ENCODE assay signal across 15 cellular contexts in the genomic region with DNA sequence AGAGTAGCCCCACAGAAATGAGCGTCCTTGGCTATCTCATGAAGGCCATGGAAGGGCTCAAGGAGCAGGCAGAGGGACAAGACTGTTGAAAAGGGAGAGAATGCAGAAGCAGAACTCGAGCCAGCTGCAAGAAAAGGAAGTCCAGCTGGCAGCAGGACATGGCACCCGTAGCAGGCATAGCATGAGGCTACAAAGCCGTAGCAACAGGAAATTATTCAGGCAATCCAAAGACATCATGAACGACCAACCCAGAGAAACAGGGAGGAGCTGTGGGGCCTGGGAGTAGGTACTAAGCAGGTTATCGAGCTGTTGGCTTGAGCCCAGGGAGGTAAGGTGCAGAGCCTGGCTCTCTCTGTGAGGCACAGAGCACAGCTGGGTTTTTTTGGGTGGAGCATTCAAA.
DNase-seq lines count a peak whose midpoint lies in the region; ATAC-seq and TF ChIP-seq lines count a peak whose summit lies in the region.
"Had no signal": no experiment of that assay in that cellular context is flagged by ENCODE, and none has a peak within 500 bp of the region (broad histone marks: within the 10 kb centered on the region; RNA-seq: fewer than 3 reads in every experiment).

No MANE protein-coding gene starts in this region.

- H3K9me3 ChIP-seq in transverse colon: no peaks in the 10 kb centered on the region

- WGBS in transverse colon (ENCODE audit: low coverage in 1 of 2), 2 donors: 26 to 35% methylated on average over 5 to 6 of the region's 6 CpGs

- peak; percentile 77 for ATAC-seq in left colon
- no peak for ATAC-seq in HG02840 (IDR thresholded peaks at IDR 0.05; ENCODE audit: low FRiP score, unreplicated experiment)
- ATAC-seq in GM18520 (IDR thresholded peaks at IDR 0.05; ENCODE audit: unreplicated experiment): no peak
- ATAC-seq: activated naive CD8-positive, alpha-beta T cell treated with anti-CD3 and anti-CD28 coated beads, Interleukin-2, amount 50 U/mL, for 24 hours; HCT116 had no signal

- no peak overlapping the region for H3K4me3 ChIP-seq in transverse colon

- TF ChIP-seq CTCF in transverse colon (IDR thresholded peaks at IDR 0.05): no peak

- no peak overlapping the region for H3K27ac ChIP-seq in transverse colon

- in situ Hi-C loops in transverse colon (cut with MboI; ENCODE audit: low pct_ligation_motif_present in 1 of 4, low pct_unique_long_range_greater_than_20kb in 1 of 4, low sequenced_read_pairs in 3 of 4): no loop called here

- no peaks in the 10 kb centered on the region for H3K36me3 ChIP-seq in transverse colon

- no peak for TF ChIP-seq POLR2A in transverse colon (IDR thresholded peaks at IDR 0.05)

- no peak for TF ChIP-seq EP300 in transverse colon (IDR thresholded peaks at IDR 0.05; ENCODE audit: low read depth)

- H3K27me3 ChIP-seq in transverse colon: no peaks in the 10 kb centered on the region

- H3K4me1 ChIP-seq in transverse colon: peaks cover 0 to 8% (median 2%) of the 10 kb centered on the region in 4 donors

- intact Hi-C loops in left colon (cut with DNase I, micrococcal nuclease): no loop called here
- intact Hi-C loops in transverse colon (cut with DNase I; ENCODE audit: low total_unique reads): no loop called here

- DNase-seq in SIG-M5 treated with dmso at 0.1 percent for 504 hours (lab: John Stamatoyannopoulos, UW; ENCODE audit: unreplicated experiment) (peak; percentile 34), SIG-M5 (lab: John Stamatoyannopoulos, UW) (no peak), UCSD-AML1 (lab: John Stamatoyannopoulos, UW; ENCODE audit: unreplicated experiment) (peak; percentile 52), left colon (peak in 1 of 2 donors; percentile 24), transverse colon (peak; percentile 18), NCI-H2227 (lab: John Stamatoyannopoulos, UW; ENCODE audit: unreplicated experiment) (no peak)
- DNase-seq: activated CD4-positive, alpha-beta T cell treated with anti-CD3 and anti-CD28 coated beads, Interleukin-2, amount 50 U/mL, for 1 hour; activated naive CD8-positive, alpha-beta T cell treated with anti-CD3 and anti-CD28 coated beads, Interleukin-2, amount 50 U/mL, for 24 hours; activated T-cell treated with anti-CD3 and anti-CD28 coated beads, Interleukin-2, amount 50 U/mL, for 48 hours; NCI-H1092; NCI-H2227 treated with DMSO at 0.1 percent for 48 hours; stimulated activated naive CD4-positive, alpha-beta T cell treated with Interleukin-2 at 50 U/mL for 16 hours had no signal

Comparison
In these comparisons a context has a peak if more than half of its experiments do, and no peak if none do; other contexts are left out.
1. DNase-seq: peak in SIG-M5 treated with dmso at 0.1 percent for 504 hours (single experiment), UCSD-AML1 (single experiment) and transverse colon (single experiment); none in SIG-M5 (single experiment) and NCI-H2227 (single experiment).